1 cellular context compared by ENCODE assay signal in genomic region chr11:118241191-118242098, GRCh38.
TF ChIP-seq lines count a peak whose summit lies in the region.

No MANE protein-coding gene starts in this region.

TF ChIP-seq in endothelial cell of umbilical vein, 7 proteins besides CTCF, POLR2A, EP300 and RAD21 (continued from another document):
- TF ChIP-seq FOS (IDR thresholded peaks at IDR 0.05; ENCODE audit: borderline replicate concordance, insufficient read depth, low read length) (peak; percentile 72), MAX (IDR thresholded peaks at IDR 0.05; ENCODE audit: insufficient read depth, insufficient read length) (no peak), EZH2 (IDR thresholded peaks at IDR 0.05; ENCODE audit: borderline replicate concordance, low read depth, low read length, severe bottlenecking) (no peak), POLR2AphosphoS5 (IDR thresholded peaks at IDR 0.05; ENCODE audit: insufficient read depth, low read depth, low read length) (peak; percentile 92), GATA2 (IDR thresholded peaks at IDR 0.05; ENCODE audit: insufficient read depth, insufficient read length, low read depth, low read length) (peak; percentile 98), MYC (IDR thresholded peaks at IDR 0.05; ENCODE audit: low read depth, low read length) (no peak)
